In the genomic region with DNA sequence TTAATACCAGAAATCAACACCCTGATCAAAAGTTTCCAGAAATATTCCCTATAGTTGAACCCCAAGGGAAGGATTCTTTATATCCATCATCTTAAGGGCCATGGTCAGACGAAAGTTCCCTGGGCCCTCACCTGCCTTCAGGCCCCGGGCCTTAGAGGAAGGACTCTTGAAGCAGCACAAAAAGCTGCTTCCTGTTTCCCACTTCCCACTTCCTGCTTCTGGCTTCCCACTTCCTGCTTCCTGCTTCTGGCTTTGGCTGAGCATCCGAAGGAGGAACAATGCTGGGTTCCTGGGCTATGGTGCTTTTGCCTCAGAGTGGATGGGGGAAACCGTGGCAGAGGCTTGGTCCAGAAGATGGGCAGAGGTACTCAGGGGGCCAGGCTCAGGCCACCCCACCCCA, we compare ENCODE assay signal across 23 cellular contexts. TPM values are rescaled to one million over a fixed set of nuclear protein-coding genes. Genes with fewer than 3 reads are reported as not detected.
DNase-seq lines count a peak whose midpoint lies in the region; ATAC-seq, FAIRE-seq and TF ChIP-seq lines count a peak whose summit lies in the region.
"Had no signal": no experiment of that assay in that cellular context is flagged by ENCODE, and none has a peak within 500 bp of the region (broad histone marks: within the 10 kb centered on the region; RNA-seq: fewer than 3 reads in every experiment).

No MANE protein-coding gene starts in this region.

- no peak overlapping the region for H2AFZ ChIP-seq in HepG2 (ENCODE audit: low read length)
- H2AFZ ChIP-seq in K562 (ENCODE audit: low read depth, low read length): peak overlapping the region; percentile 55; the same call in 1 of the 2 replicates

- CTCF ChIA-PET in HepG2 (lab: Yijun Ruan, JAX; ENCODE audit: low intra/inter-chr PET ratio, low total read pairs): no interaction called here
- CTCF ChIA-PET in K562 (lab: Yijun Ruan, JAX; ENCODE audit: low intra/inter-chr PET ratio): no interaction called here
- CTCF ChIA-PET in activated CD8-positive, alpha-beta T cell treated with anti-CD3 and anti-CD28 coated beads, Interleukin-2, amount 10 ng/mL, durations not matched to agents 7 days and 5 days (lab: Charles Lee): no interaction called here

- H3K9me1 ChIP-seq in K562 (ENCODE audit: control insufficient read depth, insufficient read depth, low read length): no peaks in the 10 kb centered on the region

- TF ChIP-seq RAD21 in HepG2 (CRISPR knock-in tag; IDR thresholded peaks at IDR 0.05) (no peak), K562 (CRISPR knock-in tag; conservative IDR thresholded peaks at IDR 0.05 in 1 of 2, IDR thresholded peaks at IDR 0.05 in 1 of 2) (no peak)

- TF ChIP-seq CTCF in HepG2 (CRISPR knock-in tag; IDR thresholded peaks at IDR 0.05): no peak
- no peak for TF ChIP-seq CTCF in right lobe of liver (IDR thresholded peaks at IDR 0.05)
- no peak for TF ChIP-seq CTCF in K562 (IDR thresholded peaks at IDR 0.05 in 2 of 3, conservative IDR thresholded peaks at IDR 0.05 in 1 of 3; ENCODE audit: insufficient read depth in 2 of 3, low read depth in 1 of 3, low read length in 3 of 3)
- TF ChIP-seq CTCF in suprapubic skin (IDR thresholded peaks at IDR 0.05): no peak

- H3K27ac ChIP-seq in HepG2 (ENCODE audit: extremely low read length, insufficient read depth, low read length) (no peak overlapping the region), right lobe of liver (no peak overlapping the region), K562 (ENCODE audit: extremely low read depth, low read depth, low read length) (no peak overlapping the region), suprapubic skin (no peak overlapping the region)
- H3K27ac ChIP-seq: SJCRH30 had no signal

- TF ChIP-seq POLR2A in HepG2 (IDR thresholded peaks at IDR 0.05; ENCODE audit: insufficient read depth in 1 of 2, low read depth in 2 of 2, low read length in 2 of 2): no peak
- TF ChIP-seq POLR2A in right lobe of liver (IDR thresholded peaks at IDR 0.05): no peak
- no peak for TF ChIP-seq POLR2A in K562 (conservative IDR thresholded peaks at IDR 0.05)
- no peak for TF ChIP-seq POLR2A in suprapubic skin (IDR thresholded peaks at IDR 0.05)

- peaks cover 4% of the 10 kb centered on the region for H3K27me3 Mint-ChIP-seq in activated CD8-positive, alpha-beta T cell treated with anti-CD3 and anti-CD28 coated beads, Interleukin-2, amount 10 ng/mL, durations not matched to agents 7 days and 5 days (ENCODE audit: low read depth)
- H3K27me3 Mint-ChIP-seq: CD4-positive, alpha-beta T cell had no signal

- 67% methylated on average over 4 of the region's 4 CpGs for WGBS in HepG2 (ENCODE audit: low lambda C conversion rate)
- 52% methylated on average over 3 of the region's 4 CpGs for WGBS in right lobe of liver (ENCODE audit: insufficient coverage, low coverage, low lambda C conversion rate, missing lambda C conversion rate)
- WGBS in K562 (ENCODE audit: insufficient coverage, low coverage, missing lambda C conversion rate): 33% methylated on average over 4 of the region's 4 CpGs
- 81% methylated on average over 4 of the region's 4 CpGs for WGBS in suprapubic skin

- BruUV-seq in HepG2 (replicated peaks; lab: Mats Ljungman, UMichigan) (no TSS peak), K562 (replicated peaks; lab: Mats Ljungman, UMichigan) (no TSS peak)

- intact Hi-C loops in HepG2 (cut with micrococcal nuclease; ENCODE audit: unreplicated experiment): no loop called here
- intact Hi-C loops in right lobe of liver (cut with DNase I): no loop called here
- intact Hi-C loops in K562 (cut with micrococcal nuclease): no loop called here

- no peak overlapping the region for H3K27ac Mint-ChIP-seq in activated CD8-positive, alpha-beta T cell treated with anti-CD3 and anti-CD28 coated beads, Interleukin-2, amount 10 ng/mL, durations not matched to agents 7 days and 5 days
- H3K27ac Mint-ChIP-seq: CD4-positive, alpha-beta T cell; T-helper 1 cell treated with Interleukin-12 subunit alpha and Interleukin-12 subunit beta and Interleukin-4 antibody, amounts not matched to agents 30 μg/mL and 1 μg/mL, for 36 hours had no signal

- FAIRE-seq in HepG2 (lab: Jason Lieb, UNC) (no peak), K562 (lab: Jason Lieb, UNC) (no peak)
- FAIRE-seq: A204.1, G401.6, GM12892, RCC 7860 had no signal

- H3K9me3 Mint-ChIP-seq in activated CD8-positive, alpha-beta T cell treated with anti-CD3 and anti-CD28 coated beads, Interleukin-2, amount 10 ng/mL, durations not matched to agents 7 days and 5 days (ENCODE audit: insufficient read depth): no peaks in the 10 kb centered on the region
- H3K9me3 Mint-ChIP-seq: CD4-positive, alpha-beta T cell; T-helper 1 cell treated with Interleukin-12 subunit alpha and Interleukin-12 subunit beta and Interleukin-4 antibody, amounts not matched to agents 30 μg/mL and 1 μg/mL, for 36 hours had no signal

- DNase-seq in HepG2 (ENCODE audit: low spot score) (no peak), right lobe of liver (no peak), MV-4-11 (lab: John Stamatoyannopoulos, UW) (peak; percentile 17), K562 (ENCODE audit: extremely low read depth in 1 of 4, low spot score in 3 of 4) (no peak), suprapubic skin (ENCODE audit: low spot score in 2 of 2) (no peak), NCI-H748 (lab: John Stamatoyannopoulos, UW; ENCODE audit: unreplicated experiment) (no peak)
- DNase-seq in activated CD8-positive, alpha-beta T cell treated with anti-CD3 and anti-CD28 coated beads, Interleukin-2, amount 10 ng/mL, durations not matched to agents 7 days and 5 days: no peak
- DNase-seq: CD4-positive, alpha-beta T cell; COR-L47; DMS 273 treated with DMSO at 0.1 percent for 48 hours; GOT3; NCI-H1694 treated with DMSO at 0.1 percent for 48 hours; NCI-H2081 treated with DMSO at 0.1 percent for 48 hours; NCI-H446 treated with DMSO at 0.1 percent for 48 hours; NCI-H748 treated with DMSO at 0.1 percent for 48 hours; NK-92 treated with Interleukin-12 subunit alpha and Interleukin-12 subunit beta, amount 100 ng/mL, for 24 hours; T1000 had no signal

- ATAC-seq in HepG2: no peak
- no peak for ATAC-seq in right lobe of liver
- no peak for ATAC-seq in K562
- no peak for ATAC-seq in activated CD8-positive, alpha-beta T cell treated with anti-CD3 and anti-CD28 coated beads, Interleukin-2, amount 10 ng/mL, durations not matched to agents 7 days and 5 days

- no peak overlapping the region for H3K4me2 ChIP-seq in HepG2 (ENCODE audit: low read depth, low read length)
- H3K4me2 ChIP-seq in K562 (ENCODE audit: insufficient read depth, low read length): no peak overlapping the region

- no peak overlapping the region for H3K4me3 Mint-ChIP-seq in activated CD8-positive, alpha-beta T cell treated with anti-CD3 and anti-CD28 coated beads, Interleukin-2, amount 10 ng/mL, durations not matched to agents 7 days and 5 days
- H3K4me3 Mint-ChIP-seq: CD4-positive, alpha-beta T cell; T-helper 1 cell treated with Interleukin-12 subunit alpha and Interleukin-12 subunit beta and Interleukin-4 antibody, amounts not matched to agents 30 μg/mL and 1 μg/mL, for 36 hours had no signal

- H3K9ac ChIP-seq in HepG2 (ENCODE audit: insufficient read depth, low read depth, low read length) (no peak overlapping the region), K562 (ENCODE audit: insufficient read depth in 1 of 2, low read depth in 2 of 2, low read length in 2 of 2) (no peak overlapping the region)

- H3K9me3 ChIP-seq in HepG2 (ENCODE audit: low read length): 0 out of 2 replicates have a peak, but pooled peaks cover 5% of the 10 kb centered on the region
- H3K9me3 ChIP-seq in right lobe of liver: no peaks in the 10 kb centered on the region
- no peaks in the 10 kb centered on the region for H3K9me3 ChIP-seq in K562 (replicated peaks; ENCODE audit: control insufficient read depth, insufficient read depth, low read depth, low read length)
- H3K9me3 ChIP-seq in suprapubic skin: no peaks in the 10 kb centered on the region
- H3K9me3 ChIP-seq: SJCRH30 had no signal

- H4K20me1 ChIP-seq in HepG2 (ENCODE audit: insufficient read depth, low read length) (no peaks in the 10 kb centered on the region), K562 (replicated peaks; ENCODE audit: control insufficient read depth, insufficient read depth, low read length) (no peaks in the 10 kb centered on the region)

- H3K4me1 Mint-ChIP-seq in activated CD8-positive, alpha-beta T cell treated with anti-CD3 and anti-CD28 coated beads, Interleukin-2, amount 10 ng/mL, durations not matched to agents 7 days and 5 days (ENCODE audit: low read depth): peaks cover 7% of the 10 kb centered on the region

- POLR2A ChIA-PET in HepG2 (lab: Yijun Ruan, JAX) (no interaction called here), K562 (lab: Yijun Ruan, JAX) (interaction anchor here (0.7 kb wide), 1 partner anchor 100 kb away, joined by 3 read pairs; no protein-coding TSS in a partner anchor)
- POLR2A ChIA-PET in activated CD8-positive, alpha-beta T cell treated with anti-CD3 and anti-CD28 coated beads, Interleukin-2, amount 10 ng/mL, durations not matched to agents 7 days and 5 days (lab: Charles Lee): no interaction called here

- H3K4me3 ChIP-seq in HepG2 (replicated peaks in 1 of 3; ENCODE audit: insufficient read depth in 1 of 3, low read depth in 2 of 3, low read length in 3 of 3) (no peak overlapping the region), right lobe of liver (no peak overlapping the region), K562 (no peak overlapping the region), suprapubic skin (no peak overlapping the region)
- H3K4me3 ChIP-seq: SJCRH30 had no signal

- H3K4me1 ChIP-seq in HepG2 (ENCODE audit: insufficient read depth, low read length): no peaks in the 10 kb centered on the region
- no peaks in the 10 kb centered on the region for H3K4me1 ChIP-seq in right lobe of liver
- H3K4me1 ChIP-seq in K562 (replicated peaks in 1 of 2; ENCODE audit: control insufficient read depth in 2 of 2, insufficient read depth in 2 of 2, low read length in 2 of 2): peaks cover 0 to 7% of the 10 kb centered on the region in 2 experiments; a peak in 2 of 5 replicates
- no peaks in the 10 kb centered on the region for H3K4me1 ChIP-seq in suprapubic skin
- H3K4me1 ChIP-seq: SJCRH30 had no signal

- no peaks in the 10 kb centered on the region for H3K36me3 Mint-ChIP-seq in activated CD8-positive, alpha-beta T cell treated with anti-CD3 and anti-CD28 coated beads, Interleukin-2, amount 10 ng/mL, durations not matched to agents 7 days and 5 days (ENCODE audit: low read depth)

- H3K36me3 ChIP-seq in HepG2 (replicated peaks in 1 of 2; ENCODE audit: control insufficient read depth in 1 of 2, insufficient read depth in 2 of 2, low read length in 2 of 2) (no peaks in the 10 kb centered on the region), right lobe of liver (no peaks in the 10 kb centered on the region), K562 (ENCODE audit: control insufficient read depth, insufficient read depth, low read length) (no peaks in the 10 kb centered on the region), suprapubic skin (no peaks in the 10 kb centered on the region)
- H3K36me3 ChIP-seq: SJCRH30 had no signal

- H3K79me2 ChIP-seq in HepG2 (ENCODE audit: insufficient read depth, low read length) (no peaks in the 10 kb centered on the region), K562 (ENCODE audit: control insufficient read depth, insufficient read depth, low read length) (no peaks in the 10 kb centered on the region)

- H3K27me3 ChIP-seq in HepG2 (ENCODE audit: control insufficient read depth in 1 of 2, insufficient read depth in 2 of 2, low read length in 2 of 2) (no peaks in the 10 kb centered on the region), right lobe of liver (no peaks in the 10 kb centered on the region), K562 (ENCODE audit: control insufficient read depth in 2 of 2, insufficient read depth in 2 of 2, low read length in 2 of 2) (0 out of 5 replicates have a peak, but pooled peaks cover 0 to 4% of the 10 kb centered on the region in 2 experiments), suprapubic skin (no peaks in the 10 kb centered on the region)
- H3K27me3 ChIP-seq: SJCRH30 had no signal

- in situ Hi-C loops in HepG2 (cut with HindIII; ENCODE audit: extremely low pct_ligation_motif_present, low pct_unique_long_range_greater_than_20kb): no loop called here
- in situ Hi-C loops in K562 (cut with MboI): no loop called here

- TF ChIP-seq EP300 in HepG2 (IDR thresholded peaks at IDR 0.05; ENCODE audit: low read depth in 2 of 2, low read length in 2 of 2) (no peak), HepG2 (CRISPR knock-in tag; IDR thresholded peaks at IDR 0.05; ENCODE audit: borderline replicate concordance) (no peak), K562 (IDR thresholded peaks at IDR 0.05; ENCODE audit: low read length) (no peak), suprapubic skin (IDR thresholded peaks at IDR 0.05) (no peak)

RNA-seq across cellular contexts. Expression of a gene that starts 25.8 kb away (rescaled TPM):
- 22.0 and 51.2 TPM in 2 replicates for total RNA-seq in HepG2 (2016; rRNA removed; fragmentation: Illumina TruSeq; extraction: Trizol)
- 19.5 and 20.1 TPM in 2 replicates for total RNA-seq in HepG2 (2016; cell fraction: cytosol; rRNA removed; fragmentation: Illumina TruSeq; extraction: Trizol; ENCODE audit: low read depth)
- 20.5 and 51.1 TPM in 2 replicates for total RNA-seq in HepG2 (2016; cell fraction: insoluble cytoplasmic fraction; rRNA removed; fragmentation: Illumina TruSeq; extraction: Trizol)
- 87.7 and 89.8 TPM in 2 replicates for total RNA-seq in HepG2 (2016; cell fraction: membrane; rRNA removed; fragmentation: Illumina TruSeq; extraction: Trizol)
- total RNA-seq in HepG2 (2016; cell fraction: nucleus; rRNA removed; fragmentation: Illumina TruSeq; extraction: Trizol): 30.0 and 39.7 TPM in 2 replicates
- 54.3 and 57.5 TPM in 2 replicates for polyA plus RNA-seq in HepG2 (2011; rRNA removed)
- 82.9 and 92.2 TPM in 2 replicates for polyA plus RNA-seq in HepG2 (2011; cell fraction: cytosol; rRNA removed)
- 34.1 and 35.5 TPM in 2 replicates for polyA plus RNA-seq in HepG2 (2011; cell fraction: nucleus; rRNA removed)
- polyA plus RNA-seq in HepG2 (2012): 98.8 and 102 TPM in 2 replicates
- 88.2 and 107 TPM in 2 replicates for polyA plus RNA-seq in HepG2 (2016; cell fraction: cytosol; fragmentation: Illumina TruSeq; extraction: Trizol; ENCODE audit: low read depth)
- 112 and 139 TPM in 2 replicates for polyA plus RNA-seq in HepG2 (2016; cell fraction: insoluble cytoplasmic fraction; fragmentation: Illumina TruSeq; extraction: Trizol; ENCODE audit: low read depth)
- polyA plus RNA-seq in HepG2 (2016; cell fraction: membrane; fragmentation: Illumina TruSeq; extraction: Trizol; ENCODE audit: low read depth): 175 and 183 TPM in 2 replicates
- 80.5 and 81.6 TPM in 2 replicates for polyA plus RNA-seq in HepG2 (2016; cell fraction: nucleus; fragmentation: Illumina TruSeq; extraction: Trizol; ENCODE audit: insufficient read depth, low read depth)
- polyA minus RNA-seq in HepG2 (2011; rRNA and poly(A)+ RNA removed; ENCODE audit: low replicate concordance): 58.7 and 66.7 TPM in 2 replicates
- 50.0 and 52.9 TPM in 2 replicates for polyA minus RNA-seq in HepG2 (2011; cell fraction: cytosol; rRNA and poly(A)+ RNA removed)
- polyA minus RNA-seq in HepG2 (2011; cell fraction: nucleus; rRNA and poly(A)+ RNA removed): 41.0 and 48.8 TPM in 2 replicates
- total RNA-seq in right lobe of liver: 100 to 1,000 TPM in 4 of 6 experiments, 10 to 100 TPM in 2; 97.0 to 126 (median 104) TPM
- 60.9 and 94.0 TPM in 2 replicates for total RNA-seq in K562 (2011; cell fraction: chromatin; rRNA removed; ENCODE audit: low replicate concordance)
- 39.0 and 46.8 TPM in 2 replicates for total RNA-seq in K562 (2011; cell fraction: nucleolus; rRNA removed)
- 92.2 and 142 TPM in 2 replicates for total RNA-seq in K562 (2011; cell fraction: nucleoplasm; rRNA removed)
- total RNA-seq in K562 (2014; rRNA removed): 31.3 and 36.1 TPM in 2 replicates
- total RNA-seq in K562 (2014; rRNA removed; fragmentation: Illumina TruSeq; extraction: Trizol): 33.6 and 34.5 TPM in 2 replicates
- 27.3 and 28.7 TPM in 2 replicates for total RNA-seq in K562 (2015; rRNA removed; fragmentation: Illumina TruSeq; extraction: Trizol)
- total RNA-seq in K562 (2021): 118 and 129 TPM in 2 replicates
- 51.9 and 61.8 TPM in 2 replicates for polyA plus RNA-seq in K562 (2011; rRNA removed)
- 104 and 110 TPM in 2 replicates for polyA plus RNA-seq in K562 (2011; cell fraction: cytosol; rRNA removed)
- polyA plus RNA-seq in K562 (2011; cell fraction: nucleus; rRNA removed): 62.6 and 63.5 TPM in 2 replicates
- polyA plus RNA-seq in K562 (2012): 102 and 243 TPM in 2 replicates
- 151 and 157 TPM in 2 replicates for polyA plus RNA-seq in K562 (2014; fragmentation: Illumina TruSeq; extraction: Trizol)
- polyA plus RNA-seq in K562 (2014; fragmentation: Nextera tagmentation; extraction: Ambion mirVana): 10 to 100 TPM; 14.1 to 21.7 TPM
- polyA plus RNA-seq in K562 (2014; rRNA removed): 84.2 and 84.3 TPM in 2 replicates
- 35.4 and 39.4 TPM in 2 replicates for polyA minus RNA-seq in K562 (2011; rRNA and poly(A)+ RNA removed)
- 64.4 and 65.4 TPM in 2 replicates for polyA minus RNA-seq in K562 (2011; cell fraction: cytosol; rRNA and poly(A)+ RNA removed)
- polyA minus RNA-seq in K562 (2011; cell fraction: nucleus; rRNA and poly(A)+ RNA removed): 28.3 and 33.3 TPM in 2 replicates
- 10 to 100 TPM; 37.8 to 71.7 (median 56.4) TPM for total RNA-seq in suprapubic skin
- total RNA-seq in activated CD8-positive, alpha-beta T cell treated with anti-CD3 and anti-CD28 coated beads, Interleukin-2, amount 10 ng/mL, durations not matched to agents 7 days and 5 days: 10 to 100 TPM; 61.0 to 61.2 TPM
